ENCODE assay signal across 13 cellular contexts in genomic region chr1:246577082-246577719, GRCh38. TPM values are rescaled to one million over a fixed set of nuclear protein-coding genes. Genes with fewer than 3 reads are reported as not detected.
DNase-seq lines count a peak whose midpoint lies in the region; ATAC-seq and TF ChIP-seq lines count a peak whose summit lies in the region.
"Had no signal": no experiment of that assay in that cellular context is flagged by ENCODE, and none has a peak within 500 bp of the region (broad histone marks: within the 10 kb centered on the region; RNA-seq: fewer than 3 reads in every experiment).

No MANE protein-coding gene starts in this region.

- no peak overlapping the region for H3K4me3 ChIP-seq in BLaER1 treated with 17β-estradiol and CSF1 and Interleukin-3, amounts not matched to agents 10 nM and 100 nM
- H3K4me3 ChIP-seq in GM06990 (replicated peaks; ENCODE audit: low read depth, low read length): peak overlapping the region; percentile 6; the same call in 1 of the 2 replicates
- no peak overlapping the region for H3K4me3 ChIP-seq in muscle layer of duodenum (ENCODE audit: low read depth in 1 of 2, low read length in 2 of 2)
- no peak overlapping the region for H3K4me3 ChIP-seq in PC-3 (ENCODE audit: low read length)
- H3K4me3 ChIP-seq: Peyer's patch had no signal

- no peaks in the 10 kb centered on the region for H3F3A ChIP-seq in PC-3 (ENCODE audit: low read length, unreplicated experiment)

- no peaks in the 10 kb centered on the region for H3K9me2 ChIP-seq in PC-3 (replicated peaks; ENCODE audit: low read length)

- H3K4me3 Mint-ChIP-seq in WTC11: no peak overlapping the region

- H3K4me1 ChIP-seq in BLaER1 treated with 17β-estradiol and CSF1 and Interleukin-3, amounts not matched to agents 10 nM and 100 nM: peaks cover 59 to 76% (median 70%) of the 10 kb centered on the region in 10 experiments
- H3K4me1 ChIP-seq in muscle layer of duodenum (ENCODE audit: control insufficient read depth in 1 of 2, insufficient read depth in 2 of 2, low read length in 2 of 2) (peaks cover 14 to 49% of the 10 kb centered on the region in 2 donors), PC-3 (ENCODE audit: insufficient read depth, low read length) (no peaks in the 10 kb centered on the region)

- H3K27me3 Mint-ChIP-seq in WTC11 (ENCODE audit: low read depth): no peaks in the 10 kb centered on the region

- DNase-seq in GM06990 (ENCODE audit: extremely low read depth, insufficient read length) (no peak), WTC11 (ENCODE audit: low spot score) (no peak), RPMI8226 (no peak), PC-3 (no peak), GM10266 (ENCODE audit: extremely low spot score) (no peak)
- no peak for DNase-seq in stimulated activated CD4-positive, alpha-beta T cell treated with anti-CD3 and anti-CD28 coated beads, Interleukin-1b, Interleukin-23, amount 100 ng/mL, for 48 hours
- DNase-seq: MV-4-11, Peyer's patch, substantia nigra, T-helper 9 cell had no signal

- peak overlapping the region in 10 of 11 experiments; percentile 3 to 41 (median 17); a peak in 9 of 22 replicates for H3K27ac ChIP-seq in BLaER1 treated with 17β-estradiol and CSF1 and Interleukin-3, amounts not matched to agents 10 nM and 100 nM
- peak overlapping the region; percentile 30 for H3K27ac ChIP-seq in muscle layer of duodenum (ENCODE audit: low read length)
- no peak overlapping the region for H3K27ac ChIP-seq in PC-3 (ENCODE audit: low read length)

- H3K4me2 ChIP-seq in BLaER1 treated with 17β-estradiol and CSF1 and Interleukin-3, amounts not matched to agents 10 nM and 100 nM: peak overlapping the region; percentile 37 to 69 (median 60)
- no peak overlapping the region for H3K4me2 ChIP-seq in PC-3 (ENCODE audit: low read length)

- H3K9ac ChIP-seq in BLaER1 treated with 17β-estradiol and CSF1 and Interleukin-3, amounts not matched to agents 10 nM and 100 nM: peak overlapping the region in 7 of 11 experiments; percentile 8 to 43 (median 26); a peak in 12 of 22 replicates
- H3K9ac ChIP-seq in PC-3 (ENCODE audit: low read length): no peak overlapping the region

- H3K79me2 ChIP-seq in PC-3 (ENCODE audit: low read length): peaks cover 40% of the 10 kb centered on the region

- H4K20me1 ChIP-seq in BLaER1 treated with 17β-estradiol and CSF1 and Interleukin-3, amounts not matched to agents 10 nM and 100 nM: peaks cover 0 to 7% (median 0%) of the 10 kb centered on the region in 11 experiments; a peak in 4 of 22 replicates
- no peaks in the 10 kb centered on the region for H4K20me1 ChIP-seq in PC-3 (ENCODE audit: low read length)

- POLR2A ChIA-PET in WTC11 (lab: Charles Lee): no interaction called here
- POLR2A ChIA-PET in PC-3 (lab: Charles Lee; ENCODE audit: unreplicated experiment): no interaction called here

- peaks cover 0 to 33% (median 22%) of the 10 kb centered on the region in 11 experiments; a peak in 13 of 22 replicates for H3K9me3 ChIP-seq in BLaER1 treated with 17β-estradiol and CSF1 and Interleukin-3, amounts not matched to agents 10 nM and 100 nM (replicated peaks in 1 of 11)
- H3K9me3 ChIP-seq in muscle layer of duodenum (ENCODE audit: control insufficient read depth in 1 of 2, low read length in 2 of 2): no peaks in the 10 kb centered on the region
- H3K9me3 ChIP-seq in PC-3 (ENCODE audit: low read length): no peaks in the 10 kb centered on the region
- H3K9me3 ChIP-seq: Peyer's patch had no signal

- no peaks in the 10 kb centered on the region for H3K36me3 Mint-ChIP-seq in WTC11

- H3K36me3 ChIP-seq in BLaER1 treated with 17β-estradiol and CSF1 and Interleukin-3, amounts not matched to agents 10 nM and 100 nM: peaks cover 2 to 42% (median 19%) of the 10 kb centered on the region in 11 experiments; a peak in 21 of 22 replicates
- H3K36me3 ChIP-seq in GM06990 (ENCODE audit: control insufficient read depth, insufficient read depth, low read length): no peaks in the 10 kb centered on the region; the same call in 1 of the 2 replicates
- H3K36me3 ChIP-seq in muscle layer of duodenum (ENCODE audit: control insufficient read depth in 1 of 2, insufficient read depth in 2 of 2, low read length in 2 of 2): no peaks in the 10 kb centered on the region
- H3K36me3 ChIP-seq in PC-3 (ENCODE audit: low read depth, low read length): no peaks in the 10 kb centered on the region
- H3K36me3 ChIP-seq: Peyer's patch had no signal

- CTCF ChIA-PET in WTC11 (lab: Charles Lee) (no interaction called here), PC-3 (lab: Charles Lee) (no interaction called here)

- no peak for ATAC-seq in WTC11
- ATAC-seq in PC-3: no peak
- ATAC-seq: HCT116 had no signal

- no peaks in the 10 kb centered on the region for H3K27me3 ChIP-seq in BLaER1 treated with 17β-estradiol and CSF1 and Interleukin-3, amounts not matched to agents 10 nM and 100 nM
- H3K27me3 ChIP-seq in GM06990 (replicated peaks; ENCODE audit: control insufficient read depth, insufficient read depth, low read length): no peaks in the 10 kb centered on the region
- no peaks in the 10 kb centered on the region for H3K27me3 ChIP-seq in muscle layer of duodenum (ENCODE audit: low read depth, low read length)
- H3K27me3 ChIP-seq in PC-3 (ENCODE audit: low read length): no peaks in the 10 kb centered on the region
- H3K27me3 ChIP-seq: Peyer's patch had no signal

- H3K9me3 Mint-ChIP-seq in WTC11: no peaks in the 10 kb centered on the region

- peak overlapping the region; percentile 42; the same call in 1 of the 2 replicates for H3K27ac Mint-ChIP-seq in WTC11

- intact Hi-C loops in PC-3 (cut with micrococcal nuclease): no loop called here

- BruUV-seq in PC-3 (replicated peaks; lab: Mats Ljungman, UMichigan): no TSS peak

- TF ChIP-seq CTCF in GM06990 (IDR thresholded peaks at IDR 0.05; ENCODE audit: insufficient read depth, low read length, poor library complexity, severe bottlenecking) (no peak), WTC11 (IDR thresholded peaks at IDR 0.05) (no peak), PC-3 (conservative IDR thresholded peaks at IDR 0.05; ENCODE audit: low read depth, low read length) (no peak), GM10266 (IDR thresholded peaks at IDR 0.05; ENCODE audit: control insufficient read depth, insufficient read depth, low read depth, missing control alignments) (no peak)

- no peaks in the 10 kb centered on the region for H3K4me1 Mint-ChIP-seq in WTC11

- no peak overlapping the region for H2AFZ ChIP-seq in PC-3 (ENCODE audit: low read length)

TF ChIP-seq in WTC11, 78 proteins besides CTCF, POLR2A, EP300 and RAD21:
- no peak for TF ChIP-seq ZBTB21 (CRISPR knock-in tag; IDR thresholded peaks at IDR 0.05; ENCODE audit: borderline replicate concordance)
- TF ChIP-seq AR (CRISPR knock-in tag; IDR thresholded peaks at IDR 0.05): no peak
- no peak for TF ChIP-seq PRDM15 (CRISPR knock-in tag; IDR thresholded peaks at IDR 0.05)

RNA-seq across cellular contexts. Expression of gene CNST, which starts 10.9 kb away (rescaled TPM):
- 17.2 to 18.4 TPM (median 17.5 TPM) in 3 replicates for total RNA-seq in WTC11 (2021)
- 13.5 and 15.0 TPM in 2 replicates for total RNA-seq in PC-3 (2014; rRNA removed)

RNA-seq across cellular contexts. Expression of gene TFB2M, which starts 11.1 kb away (rescaled TPM):
- total RNA-seq in WTC11 (2021) (16.1 to 17.3 TPM (median 16.5 TPM) in 3 replicates), PC-3 (2014; rRNA removed) (30.7 and 47.0 TPM in 2 replicates)
